ENCODE assay signal across 9 cellular contexts in genomic region chr3:144109944-144110343, GRCh38.
A peak's percentile ranks its signal among the peaks of the same experiment; 100 is the strongest.
DNase-seq lines count a peak whose midpoint lies in the region; ATAC-seq and TF ChIP-seq lines count a peak whose summit lies in the region.
"Had no signal": no experiment of that assay in that cellular context is flagged by ENCODE, and none has a peak within 500 bp of the region (broad histone marks: within the 10 kb centered on the region; RNA-seq: fewer than 3 reads in every experiment).

No MANE protein-coding gene starts in this region.

- no peaks in the 10 kb centered on the region for H3K9me3 Mint-ChIP-seq in activated CD8-positive, alpha-beta T cell treated with anti-CD3 and anti-CD28 coated beads for 36 hours
- H3K9me3 Mint-ChIP-seq in activated CD8-positive, alpha-beta T cell treated with anti-CD3 and anti-CD28 coated beads, Interleukin-2, amount 10 ng/mL, durations not matched to agents 7 days and 5 days (ENCODE audit: insufficient read depth) = no peaks in the 10 kb centered on the region
- H3K9me3 Mint-ChIP-seq in stimulated activated memory B cell treated with anti-CD40 and anti-IgM and Interleukin-4, amounts not matched to agents 10 μg/mL and 1 μg/mL and 100 μg/mL, for 72 hours = no peaks in the 10 kb centered on the region

- no peak overlapping the region for H3K27ac Mint-ChIP-seq in activated CD8-positive, alpha-beta T cell treated with anti-CD3 and anti-CD28 coated beads for 36 hours
- no peak overlapping the region for H3K27ac Mint-ChIP-seq in activated CD8-positive, alpha-beta T cell treated with anti-CD3 and anti-CD28 coated beads, Interleukin-2, amount 10 ng/mL, durations not matched to agents 7 days and 5 days
- H3K27ac Mint-ChIP-seq in stimulated activated memory B cell treated with anti-CD40 and anti-IgM and Interleukin-4, amounts not matched to agents 10 μg/mL and 1 μg/mL and 100 μg/mL, for 72 hours = no peak overlapping the region

- CTCF ChIA-PET in activated CD8-positive, alpha-beta T cell treated with anti-CD3 and anti-CD28 coated beads for 36 hours (lab: Charles Lee) = no interaction called here
- CTCF ChIA-PET in activated CD8-positive, alpha-beta T cell treated with anti-CD3 and anti-CD28 coated beads, Interleukin-2, amount 10 ng/mL, durations not matched to agents 7 days and 5 days (lab: Charles Lee) = no interaction called here

- H3K4me3 Mint-ChIP-seq in activated CD8-positive, alpha-beta T cell treated with anti-CD3 and anti-CD28 coated beads for 36 hours = no peak overlapping the region
- no peak overlapping the region for H3K4me3 Mint-ChIP-seq in activated CD8-positive, alpha-beta T cell treated with anti-CD3 and anti-CD28 coated beads, Interleukin-2, amount 10 ng/mL, durations not matched to agents 7 days and 5 days
- no peak overlapping the region for H3K4me3 Mint-ChIP-seq in stimulated activated memory B cell treated with anti-CD40 and anti-IgM and Interleukin-4, amounts not matched to agents 10 μg/mL and 1 μg/mL and 100 μg/mL, for 72 hours

- DNase-seq in activated CD8-positive, alpha-beta T cell treated with anti-CD3 and anti-CD28 coated beads for 36 hours = no peak
- no peak for DNase-seq in activated CD8-positive, alpha-beta T cell treated with anti-CD3 and anti-CD28 coated beads, Interleukin-2, amount 10 ng/mL, durations not matched to agents 7 days and 5 days
- DNase-seq in NOMO-1 (lab: John Stamatoyannopoulos, UW; ENCODE audit: unreplicated experiment in 2 of 2) (peak; percentile 43 to 87), head of caudate nucleus (no peak), GM03348 (ENCODE audit: low spot score) (no peak), DMS79 (lab: John Stamatoyannopoulos, UW) (no peak)
- DNase-seq: NCI-H2171 treated with DMSO at 0.1 percent for 48 hours had no signal

- H3K36me3 Mint-ChIP-seq in activated CD8-positive, alpha-beta T cell treated with anti-CD3 and anti-CD28 coated beads for 36 hours (ENCODE audit: low read depth) = no peaks in the 10 kb centered on the region
- no peaks in the 10 kb centered on the region for H3K36me3 Mint-ChIP-seq in activated CD8-positive, alpha-beta T cell treated with anti-CD3 and anti-CD28 coated beads, Interleukin-2, amount 10 ng/mL, durations not matched to agents 7 days and 5 days (ENCODE audit: low read depth)
- no peaks in the 10 kb centered on the region for H3K36me3 Mint-ChIP-seq in stimulated activated memory B cell treated with anti-CD40 and anti-IgM and Interleukin-4, amounts not matched to agents 10 μg/mL and 1 μg/mL and 100 μg/mL, for 72 hours

- intact Hi-C loops in activated CD8-positive, alpha-beta T cell treated with anti-CD3 and anti-CD28 coated beads for 36 hours (cut with micrococcal nuclease) = no loop called here
- intact Hi-C loops in head of caudate nucleus (cut with DNase I) = no loop called here

- POLR2A ChIA-PET in activated CD8-positive, alpha-beta T cell treated with anti-CD3 and anti-CD28 coated beads for 36 hours (lab: Charles Lee) = no interaction called here
- POLR2A ChIA-PET in activated CD8-positive, alpha-beta T cell treated with anti-CD3 and anti-CD28 coated beads, Interleukin-2, amount 10 ng/mL, durations not matched to agents 7 days and 5 days (lab: Charles Lee) = no interaction called here

- H3K4me1 Mint-ChIP-seq in activated CD8-positive, alpha-beta T cell treated with anti-CD3 and anti-CD28 coated beads for 36 hours (ENCODE audit: low read depth) = no peaks in the 10 kb centered on the region
- H3K4me1 Mint-ChIP-seq in activated CD8-positive, alpha-beta T cell treated with anti-CD3 and anti-CD28 coated beads, Interleukin-2, amount 10 ng/mL, durations not matched to agents 7 days and 5 days (ENCODE audit: low read depth) = no peaks in the 10 kb centered on the region
- H3K4me1 Mint-ChIP-seq in stimulated activated memory B cell treated with anti-CD40 and anti-IgM and Interleukin-4, amounts not matched to agents 10 μg/mL and 1 μg/mL and 100 μg/mL, for 72 hours = peaks cover 10% of the 10 kb centered on the region

- peaks cover 11% of the 10 kb centered on the region for H3K27me3 Mint-ChIP-seq in activated CD8-positive, alpha-beta T cell treated with anti-CD3 and anti-CD28 coated beads for 36 hours
- H3K27me3 Mint-ChIP-seq in activated CD8-positive, alpha-beta T cell treated with anti-CD3 and anti-CD28 coated beads, Interleukin-2, amount 10 ng/mL, durations not matched to agents 7 days and 5 days (ENCODE audit: low read depth) = no peaks in the 10 kb centered on the region
- no peaks in the 10 kb centered on the region for H3K27me3 Mint-ChIP-seq in stimulated activated memory B cell treated with anti-CD40 and anti-IgM and Interleukin-4, amounts not matched to agents 10 μg/mL and 1 μg/mL and 100 μg/mL, for 72 hours

- no peak for TF ChIP-seq CTCF in activated CD8-positive, alpha-beta T cell treated with anti-CD3 and anti-CD28 coated beads for 36 hours (IDR thresholded peaks at IDR 0.05)

- ATAC-seq in activated CD8-positive, alpha-beta T cell treated with anti-CD3 and anti-CD28 coated beads for 36 hours = peak; percentile 65
- ATAC-seq in activated CD8-positive, alpha-beta T cell treated with anti-CD3 and anti-CD28 coated beads, Interleukin-2, amount 10 ng/mL, durations not matched to agents 7 days and 5 days = no peak
- ATAC-seq in HG02840 (IDR thresholded peaks at IDR 0.05; ENCODE audit: low FRiP score, unreplicated experiment) = peak; percentile 96
- ATAC-seq in stimulated activated memory B cell treated with anti-CD40 and anti-IgM and Interleukin-4, amounts not matched to agents 10 μg/mL and 1 μg/mL and 100 μg/mL, for 72 hours = peak; percentile 70

Comparison
In these comparisons a context has a peak if more than half of its experiments do, and no peak if none do; other contexts are left out.
1. DNase-seq: peak in NOMO-1 (2 of 2); none in activated CD8-positive, alpha-beta T cell treated with anti-CD3 and anti-CD28 coated beads for 36 hours (single experiment), activated CD8-positive, alpha-beta T cell treated with anti-CD3 and anti-CD28 coated beads, Interleukin-2, amount 10 ng/mL, durations not matched to agents 7 days and 5 days (single experiment), head of caudate nucleus (0 of 42), GM03348 (single experiment) and DMS79 (single experiment).